8 cellular contexts compared by ENCODE assay signal in genomic region chr9:37485389-37486255, GRCh38. TPM values are rescaled to one million over a fixed set of nuclear protein-coding genes. Genes with fewer than 3 reads are reported as not detected.
DNase-seq lines count a peak whose midpoint lies in the region; ATAC-seq, FAIRE-seq and TF ChIP-seq lines count a peak whose summit lies in the region.

POLR1E (plus strand) TSS chr9:37485948; CDS start chr9:37486048, 100 bp downstream.

- no peak for TF ChIP-seq CTCF in kidney (IDR thresholded peaks at IDR 0.05; ENCODE audit: borderline replicate concordance, extremely low read depth, insufficient read depth)

- peaks cover 4 to 20% of the 10 kb centered on the region in 2 donors for H3K4me1 ChIP-seq in kidney (ENCODE audit: control insufficient read depth in 1 of 2, insufficient read depth in 1 of 2, low read depth in 1 of 2, low read length in 2 of 2)

- H3K27ac ChIP-seq in kidney (ENCODE audit: low read depth in 2 of 2, low read length in 2 of 2): peak within 1 kb of the TSS; percentile 32 to 43

- DNase-seq in AML-193 (lab: John Stamatoyannopoulos, UW): peak; percentile 87 to 90
- peak; percentile 87 for DNase-seq in NCI-H460 (ENCODE audit: extremely low read depth, low read depth)
- peak; percentile 99 for DNase-seq in activated CD4-positive, CD25-positive, alpha-beta regulatory T cell treated with anti-CD3 and anti-CD28 coated beads, Interleukin-2, amount 50 U/mL, for 72 hours
- DNase-seq in cerebellar nuclear complex (lab: John Stamatoyannopoulos, UW): peak; percentile 62 to 94
- DNase-seq in kidney: peak; percentile 98
- DNase-seq in stimulated activated CD4-positive, alpha-beta T cell treated with anti-CD3 and anti-CD28 coated beads, Interleukin-15, amount 100 ng/mL, for 1 hour (ENCODE audit: low read depth in 1 of 2, low spot score in 1 of 2): peak; percentile 96 to 97

- H3K9ac ChIP-seq in kidney (ENCODE audit: low read length in 2 of 2): peak within 1 kb of the TSS; percentile 90 to 98

- H3K9me3 ChIP-seq in kidney (ENCODE audit: control insufficient read depth in 1 of 2, low read length in 2 of 2): no peaks in the 10 kb centered on the region

- intact Hi-C loops in kidney (cut with DNase I): no loop called here

- peak; percentile 91 for ATAC-seq in HG03378 (IDR thresholded peaks at IDR 0.05; ENCODE audit: unreplicated experiment)

- peaks cover 0 to 2% of the 10 kb centered on the region in 2 donors for H3K36me3 ChIP-seq in kidney (ENCODE audit: control insufficient read depth in 1 of 2, insufficient read depth in 2 of 2, low read length in 2 of 2)

- peak within 1 kb of the TSS; percentile 86 to 94 for H3K4me3 ChIP-seq in kidney (ENCODE audit: low read length in 2 of 2)

- no peak for FAIRE-seq in kidney (lab: Jason Lieb, UNC)

- TF ChIP-seq POLR2A in GM19099 (IDR thresholded peaks at IDR 0.05; ENCODE audit: extremely low read depth, insufficient read length, low read depth): peak; percentile 95

RNA-seq across cellular contexts. Expression of gene POLR1E, which starts in this region (rescaled TPM):
- 37.1 and 38.7 TPM in 2 replicates for total RNA-seq in NCI-H460 (2014; rRNA removed; shearing (Covaris generic))
- polyA plus RNA-seq in NCI-H460 (2014; cell fraction: nucleus; rRNA removed): 18.6 and 22.1 TPM in 2 replicates
- 17.2 TPM for total RNA-seq in kidney
- 8.2 TPM for polyA plus RNA-seq in kidney (ENCODE audit: insufficient read depth, low read depth, low replicate concordance)

Comparison
In these comparisons a context has a peak if more than half of its experiments do, and no peak if none do; other contexts are left out.
1. Peak in every context shown above with its lines: DNase-seq, ATAC-seq, H3K4me3 ChIP-seq and H3K27ac ChIP-seq.